14 cellular contexts compared by ENCODE assay signal in genomic region chr19:18613589-18614234, GRCh38. TPM values are rescaled to one million over a fixed set of nuclear protein-coding genes. Genes with fewer than 3 reads are reported as not detected.
DNase-seq lines count a peak whose midpoint lies in the region; ATAC-seq and TF ChIP-seq lines count a peak whose summit lies in the region.
"Had no signal": no experiment of that assay in that cellular context is flagged by ENCODE, and none has a peak within 500 bp of the region (broad histone marks: within the 10 kb centered on the region; RNA-seq: fewer than 3 reads in every experiment).

No MANE protein-coding gene starts in this region.

- H3K9ac ChIP-seq in H9 (ENCODE audit: extremely low read depth, insufficient read length, low read length): no peak overlapping the region
- peak overlapping the region; percentile 71 for H3K9ac ChIP-seq in adipocyte (ENCODE audit: low read length)

- WGBS in H9 (ENCODE audit: extremely low coverage, insufficient read length, low lambda C conversion rate): no CpG with 5 or more reads among the region's 23 CpGs

- H3K4me3 Mint-ChIP-seq in H9: peak overlapping the region; percentile 60 to 88
- H3K4me3 Mint-ChIP-seq in naive thymus-derived CD4-positive, alpha-beta T cell: peak overlapping the region; percentile 58 to 87 (median 70)

- H3K4me2 ChIP-seq in H9 (ENCODE audit: insufficient read depth, insufficient read length, low read length): peak overlapping the region; percentile 44

- H3K36me3 ChIP-seq in adipocyte (ENCODE audit: control insufficient read depth, insufficient read depth, low read length, severe bottlenecking): no peaks in the 10 kb centered on the region
- no peaks in the 10 kb centered on the region for H3K36me3 ChIP-seq in naive thymus-derived CD4-positive, alpha-beta T cell (ENCODE audit: control insufficient read depth in 2 of 3, insufficient read depth in 3 of 3, low read length in 3 of 3)
- H3K36me3 ChIP-seq: upper lobe of right lung had no signal

- peaks cover 6 to 7% of the 10 kb centered on the region in 2 experiments for H3K9me3 Mint-ChIP-seq in H9
- peaks cover 0 to 2% (median 0%) of the 10 kb centered on the region in 11 donors for H3K9me3 Mint-ChIP-seq in naive thymus-derived CD4-positive, alpha-beta T cell

- no peak overlapping the region for H3K56ac ChIP-seq in H9 (ENCODE audit: insufficient read length, low read depth, low read length)

- no peak for ATAC-seq in naive thymus-derived CD4-positive, alpha-beta T cell
- no peak for ATAC-seq in GM21390 (IDR thresholded peaks at IDR 0.05; ENCODE audit: unreplicated experiment)
- ATAC-seq: upper lobe of right lung had no signal

- DNase-seq in DMS 273 (lab: John Stamatoyannopoulos, UW; ENCODE audit: unreplicated experiment) (peak; percentile 57), DMS 273 treated with DMSO at 0.1 percent for 48 hours (lab: John Stamatoyannopoulos, UW) (no peak), H9 (no peak), adipocyte (ENCODE audit: low read depth) (no peak), RPMI8226 (no peak), occipital lobe (lab: John Stamatoyannopoulos, UW) (no peak)
- no peak for DNase-seq in naive thymus-derived CD4-positive, alpha-beta T cell
- DNase-seq: NCI-H1105, NCI-H69, Right ventricle myocardium superior, small intestine, upper lobe of right lung had no signal

- peak overlapping the region; percentile 72 for H3K4me3 ChIP-seq in adipocyte (ENCODE audit: low read length)
- H3K4me3 ChIP-seq in naive thymus-derived CD4-positive, alpha-beta T cell (ENCODE audit: low read length): no peak overlapping the region

- no peak for TF ChIP-seq CTCF in H9 (conservative IDR thresholded peaks at IDR 0.05)

- no peak overlapping the region for H4K8ac ChIP-seq in H9 (replicated peaks; ENCODE audit: insufficient read length, low read depth, low read length)

- H3K9me3 ChIP-seq in H9 (ENCODE audit: control insufficient read depth, low read depth, low read length) (no peaks in the 10 kb centered on the region), adipocyte (ENCODE audit: control insufficient read depth, low read length) (no peaks in the 10 kb centered on the region)
- no peaks in the 10 kb centered on the region for H3K9me3 ChIP-seq in naive thymus-derived CD4-positive, alpha-beta T cell (ENCODE audit: control insufficient read depth in 2 of 3, low read length in 3 of 3)
- H3K9me3 ChIP-seq: upper lobe of right lung had no signal

- no peak overlapping the region for H4K91ac ChIP-seq in H9 (ENCODE audit: insufficient read length, low read depth, low read length)

- no peak overlapping the region for H3T11ph ChIP-seq in H9 (ENCODE audit: low read length)

- no peak overlapping the region for H3K27ac Mint-ChIP-seq in H9
- no peak overlapping the region for H3K27ac Mint-ChIP-seq in naive thymus-derived CD4-positive, alpha-beta T cell

- no peaks in the 10 kb centered on the region for H3K79me2 ChIP-seq in H9 (ENCODE audit: insufficient read depth, low read length)

- peaks cover 0 to 7% (median 4%) of the 10 kb centered on the region in 3 experiments; a peak in 5 of 7 replicates for H3K36me3 Mint-ChIP-seq in H9 (ENCODE audit: insufficient read depth in 1 of 3, low read depth in 3 of 3)
- H3K36me3 Mint-ChIP-seq in naive thymus-derived CD4-positive, alpha-beta T cell: no peaks in the 10 kb centered on the region

- POLR2A ChIA-PET in naive thymus-derived CD4-positive, alpha-beta T cell (lab: Charles Lee): interaction anchor here (1.1 kb wide), 1 partner anchor 20 kb away, joined by 3 read pairs; no protein-coding TSS in a partner anchor

- no peak overlapping the region for H2AK5ac ChIP-seq in H9 (ENCODE audit: insufficient read length, low read length)

- CTCF ChIA-PET in naive thymus-derived CD4-positive, alpha-beta T cell (lab: Charles Lee): interaction anchor here (0.6 to 1.3 kb wide), 2 partner anchors 25 to 145 kb away, joined by 3 to 4 read pairs; partner anchors contain the start of gene REX1BD

- H3K27ac ChIP-seq in H9 (ENCODE audit: insufficient read length, low read depth, low read length): no peak overlapping the region
- H3K27ac ChIP-seq in naive thymus-derived CD4-positive, alpha-beta T cell (ENCODE audit: low read depth, low read length): no peak overlapping the region
- H3K27ac ChIP-seq: 22Rv1, upper lobe of right lung had no signal

- H3K27me3 Mint-ChIP-seq in H9 (ENCODE audit: low read depth): peaks cover 85% of the 10 kb centered on the region
- peaks cover 42 to 72% (median 67%) of the 10 kb centered on the region in 5 donors for H3K27me3 Mint-ChIP-seq in naive thymus-derived CD4-positive, alpha-beta T cell

- H3K14ac ChIP-seq in H9 (ENCODE audit: insufficient read depth, low read length): no peak overlapping the region; the same call in 1 of the 2 replicates

- no peak overlapping the region for H3K23ac ChIP-seq in H9 (ENCODE audit: insufficient read length, low read depth, low read length)

- no peak overlapping the region for H4K5ac ChIP-seq in H9 (ENCODE audit: insufficient read length, low read depth, low read length)

- no peak overlapping the region for H2BK20ac ChIP-seq in H9 (ENCODE audit: low read depth, low read length, poor library complexity, severe bottlenecking)

- peaks cover 52% of the 10 kb centered on the region for H3K27me3 ChIP-seq in H9 (ENCODE audit: insufficient read depth, low read length)
- peaks cover 13% of the 10 kb centered on the region for H3K27me3 ChIP-seq in adipocyte (replicated peaks; ENCODE audit: control insufficient read depth, insufficient read depth, low read length)
- peaks cover 11 to 22% of the 10 kb centered on the region in 2 donors for H3K27me3 ChIP-seq in naive thymus-derived CD4-positive, alpha-beta T cell (ENCODE audit: control insufficient read depth in 2 of 2, insufficient read depth in 2 of 2, low read length in 2 of 2)

- H2BK5ac ChIP-seq in H9 (ENCODE audit: insufficient read length, low read length): no peak overlapping the region

- H2BK15ac ChIP-seq in H9 (ENCODE audit: low read depth, low read length): no peak overlapping the region

- peaks cover 27% of the 10 kb centered on the region for H3K23me2 ChIP-seq in H9 (ENCODE audit: insufficient read length, low read depth, low read length, poor library complexity, severe bottlenecking)

- no peak overlapping the region for H2BK12ac ChIP-seq in H9 (ENCODE audit: insufficient read length, low read depth, low read length)

- H4K20me1 ChIP-seq in H9 (ENCODE audit: control insufficient read depth, insufficient read depth, insufficient read length): no peaks in the 10 kb centered on the region

- no peak overlapping the region for H2AFZ ChIP-seq in H9 (ENCODE audit: low read length)

- H2BK120ac ChIP-seq in H9 (ENCODE audit: low read depth, low read length, poor library complexity, severe bottlenecking): no peak overlapping the region

- no peak overlapping the region for H3K18ac ChIP-seq in H9 (ENCODE audit: insufficient read length, low read depth, low read length)

- no peak overlapping the region for H3K4ac ChIP-seq in H9 (ENCODE audit: low read depth, low read length)

- H3K4me1 ChIP-seq in H9 (ENCODE audit: insufficient read depth, low read length) (peaks cover 17% of the 10 kb centered on the region), adipocyte (ENCODE audit: control insufficient read depth, insufficient read depth, low read length) (peaks cover 16% of the 10 kb centered on the region)
- peaks cover 12% of the 10 kb centered on the region in 2 donors for H3K4me1 ChIP-seq in naive thymus-derived CD4-positive, alpha-beta T cell (ENCODE audit: control insufficient read depth in 2 of 2, insufficient read depth in 2 of 2, low read length in 2 of 2)

- H3K79me1 ChIP-seq in H9 (ENCODE audit: insufficient read depth, low read depth, low read length, poor library complexity, severe bottlenecking): no peaks in the 10 kb centered on the region

- H3K4me1 Mint-ChIP-seq in H9: peaks cover 34 to 42% of the 10 kb centered on the region in 2 experiments
- H3K4me1 Mint-ChIP-seq in naive thymus-derived CD4-positive, alpha-beta T cell: peaks cover 6 to 25% (median 15%) of the 10 kb centered on the region in 7 donors

- intact Hi-C loops in naive thymus-derived CD4-positive, alpha-beta T cell (cut with micrococcal nuclease): loop anchor here in 1 of 2 donors (5.0 kb wide), 1 partner anchor 174 kb away; no protein-coding TSS in a partner anchor

RNA-seq across cellular contexts. Expression of gene TMEM59L, which starts 1.0 kb away (rescaled TPM):
- total RNA-seq in H9 (2021) (11.2 and 12.0 TPM in 2 replicates), occipital lobe (34.5 TPM)
- total RNA-seq in naive thymus-derived CD4-positive, alpha-beta T cell: under 1 TPM in 2 of 5 experiments, not detected in 3; 0.22 to 0.24 TPM
- polyA plus RNA-seq in naive thymus-derived CD4-positive, alpha-beta T cell: under 1 TPM; 0.37 to 0.74 TPM

RNA-seq across cellular contexts. Expression of gene CRLF1, which starts 7.1 kb away (rescaled TPM):
- total RNA-seq in H9 (2021) (13.9 and 16.2 TPM in 2 replicates), occipital lobe (0.94 TPM)
- total RNA-seq in naive thymus-derived CD4-positive, alpha-beta T cell: not detected
- under 1 TPM; 0.28 to 0.49 TPM for polyA plus RNA-seq in naive thymus-derived CD4-positive, alpha-beta T cell

RNA-seq across cellular contexts. Expression of gene KLHL26, which starts 23.1 kb away (rescaled TPM):
- total RNA-seq in H9 (2021) (9.8 and 10.7 TPM in 2 replicates), occipital lobe (7.0 TPM)
- 10 to 100 TPM in 4 of 5 experiments, 1 to 10 TPM in 1; 9.5 to 16.3 (median 12.7) TPM for total RNA-seq in naive thymus-derived CD4-positive, alpha-beta T cell
- polyA plus RNA-seq in naive thymus-derived CD4-positive, alpha-beta T cell: 1 to 10 TPM; 3.7 to 6.1 TPM

RNA-seq across cellular contexts. Expression of gene REX1BD, which starts 25.1 kb away (rescaled TPM):
- 72.3 and 79.0 TPM in 2 replicates for total RNA-seq in H9 (2021)
- 100 to 1,000 TPM in 4 of 5 experiments, 10 to 100 TPM in 1; 83.9 to 152 (median 116) TPM for total RNA-seq in naive thymus-derived CD4-positive, alpha-beta T cell
- polyA plus RNA-seq in naive thymus-derived CD4-positive, alpha-beta T cell: 100 to 1,000 TPM; 164 to 197 TPM
- total RNA-seq in occipital lobe: 20.0 TPM

RNA-seq across cellular contexts. Expression of gene UBA52, which starts 42.1 kb away (rescaled TPM):
- 1,265 and 1,276 TPM in 2 replicates for total RNA-seq in H9 (2021)
- total RNA-seq in naive thymus-derived CD4-positive, alpha-beta T cell: 1,000 to 10,000 TPM; 1,563 to 2,429 (median 2,196) TPM
- polyA plus RNA-seq in naive thymus-derived CD4-positive, alpha-beta T cell: 1,000 to 10,000 TPM; 2,042 to 2,197 TPM
- total RNA-seq in occipital lobe: 530 TPM
